ENCODE assay signal across 1 cellular context in the genomic region with DNA sequence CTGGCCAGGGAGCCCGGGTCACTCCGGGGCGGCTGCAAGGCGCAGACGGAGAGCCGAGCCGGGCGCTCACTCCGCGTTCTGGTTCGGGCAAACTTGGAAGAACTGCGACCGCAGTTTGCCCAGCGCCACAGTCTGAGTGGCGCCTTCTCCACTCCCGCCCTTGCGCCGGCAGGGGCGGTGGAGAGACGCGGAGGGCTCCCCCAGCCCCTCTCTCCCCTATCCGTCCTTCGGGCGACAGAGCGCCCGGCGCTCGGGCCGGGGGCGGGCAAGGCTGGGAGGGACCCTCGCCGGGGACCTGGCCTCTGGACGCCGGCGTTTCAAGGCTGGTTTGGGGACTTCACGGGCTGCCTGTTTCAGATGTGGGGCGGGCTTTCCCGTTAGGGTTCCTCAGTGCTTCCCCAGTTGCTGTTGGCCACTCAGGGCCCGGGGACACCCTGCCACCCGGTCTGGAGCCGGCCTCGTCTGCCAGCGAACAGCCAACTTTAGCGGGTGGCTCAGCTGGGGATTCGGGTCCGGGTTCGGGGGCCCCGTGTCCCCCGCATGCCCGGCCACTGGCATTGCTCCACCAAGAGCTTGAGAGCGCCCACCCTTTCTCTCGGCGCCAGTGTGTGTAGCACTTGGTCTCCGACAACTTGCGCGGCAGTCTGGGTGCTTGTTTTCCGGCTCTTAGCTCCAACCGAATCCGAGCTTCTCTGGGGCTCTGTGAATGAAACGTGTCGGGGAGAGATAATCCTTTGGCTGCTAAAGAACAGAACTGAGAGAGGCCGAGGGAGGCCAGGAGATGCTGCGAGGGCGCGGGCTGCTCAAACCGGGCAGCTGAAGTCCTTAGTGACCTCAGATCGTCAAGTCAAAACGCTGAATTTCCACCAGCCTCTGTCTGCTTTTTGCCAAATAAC.
TF ChIP-seq lines count a peak whose summit lies in the region.

No MANE protein-coding gene starts in this region.

TF ChIP-seq in K562, 482 proteins besides CTCF, POLR2A, EP300 and RAD21 (continued from another document and continues in another):
- TF ChIP-seq, protein P1, sequence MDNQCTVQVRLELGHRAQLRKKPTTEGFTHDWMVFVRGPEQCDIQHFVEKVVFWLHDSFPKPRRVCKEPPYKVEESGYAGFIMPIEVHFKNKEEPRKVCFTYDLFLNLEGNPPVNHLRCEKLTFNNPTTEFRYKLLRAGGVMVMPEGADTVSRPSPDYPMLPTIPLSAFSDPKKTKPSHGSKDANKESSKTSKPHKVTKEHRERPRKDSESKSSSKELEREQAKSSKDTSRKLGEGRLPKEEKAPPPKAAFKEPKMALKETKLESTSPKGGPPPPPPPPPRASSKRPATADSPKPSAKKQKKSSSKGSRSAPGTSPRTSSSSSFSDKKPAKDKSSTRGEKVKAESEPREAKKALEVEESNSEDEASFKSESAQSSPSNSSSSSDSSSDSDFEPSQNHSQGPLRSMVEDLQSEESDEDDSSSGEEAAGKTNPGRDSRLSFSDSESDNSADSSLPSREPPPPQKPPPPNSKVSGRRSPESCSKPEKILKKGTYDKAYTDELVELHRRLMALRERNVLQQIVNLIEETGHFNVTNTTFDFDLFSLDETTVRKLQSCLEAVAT (IDR thresholded peaks at IDR 0.05): no peak
- TF ChIP-seq ZNF197 (CRISPR knock-in tag; IDR thresholded peaks at IDR 0.05; ENCODE audit: low read depth) (no peak), ZNF263 (CRISPR knock-in tag; IDR thresholded peaks at IDR 0.05; ENCODE audit: borderline replicate concordance) (0 out of 2 replicates have a peak, but pooled peaks have one; percentile 0), MAZ (CRISPR knock-in tag; conservative IDR thresholded peaks at IDR 0.05 in 1 of 2, IDR thresholded peaks at IDR 0.05 in 1 of 2) (peak in 1 of 2 experiments; percentile 52; a peak in 1 of 4 replicates), ZNF354B (CRISPR knock-in tag; IDR thresholded peaks at IDR 0.05) (no peak), CBX2 (IDR thresholded peaks at IDR 0.05; ENCODE audit: insufficient read depth, low read length, poor library complexity, severe bottlenecking) (no peak), SMARCB1 (IDR thresholded peaks at IDR 0.05; ENCODE audit: insufficient read length, low read depth) (no peak), MEF2A (IDR thresholded peaks at IDR 0.05; ENCODE audit: control insufficient read depth, low read depth, low read length) (no peak), CREB1 (IDR thresholded peaks at IDR 0.05) (peak; percentile 34; the same call in 1 of the 2 replicates), CREB1 (CRISPR knock-in tag; IDR thresholded peaks at IDR 0.05) (no peak), NCOA2 (IDR thresholded peaks at IDR 0.05; ENCODE audit: partially characterized antibody in 2 of 2) (no peak), RBM34 (IDR thresholded peaks at IDR 0.05; ENCODE audit: borderline replicate concordance, insufficient read depth, low read length) (no peak), NUFIP1 (IDR thresholded peaks at IDR 0.05; ENCODE audit: partially characterized antibody) (no peak), KLF6 (CRISPR knock-in tag; IDR thresholded peaks at IDR 0.05; ENCODE audit: borderline replicate concordance) (no peak), KAT7 (CRISPR knock-in tag; IDR thresholded peaks at IDR 0.05; ENCODE audit: borderline replicate concordance) (no peak), FOSL1 (tag; conservative IDR thresholded peaks at IDR 0.05) (no peak), FOXJ2 (tag; IDR thresholded peaks at IDR 0.05) (no peak), BHLHE40 (IDR thresholded peaks at IDR 0.05; ENCODE audit: low read length) (peak; percentile 83), HDGF (IDR thresholded peaks at IDR 0.05) (no peak), CREM (IDR thresholded peaks at IDR 0.05; ENCODE audit: low read depth) (peak; percentile 29; the same call in 1 of the 2 replicates), HCFC1 (IDR thresholded peaks at IDR 0.05; ENCODE audit: low read depth, low read length) (0 out of 2 replicates have a peak, but pooled peaks have one; percentile 8), SRSF3 (IDR thresholded peaks at IDR 0.05; ENCODE audit: insufficient read depth, low read length) (no peak)
- TF ChIP-seq, protein P2, sequence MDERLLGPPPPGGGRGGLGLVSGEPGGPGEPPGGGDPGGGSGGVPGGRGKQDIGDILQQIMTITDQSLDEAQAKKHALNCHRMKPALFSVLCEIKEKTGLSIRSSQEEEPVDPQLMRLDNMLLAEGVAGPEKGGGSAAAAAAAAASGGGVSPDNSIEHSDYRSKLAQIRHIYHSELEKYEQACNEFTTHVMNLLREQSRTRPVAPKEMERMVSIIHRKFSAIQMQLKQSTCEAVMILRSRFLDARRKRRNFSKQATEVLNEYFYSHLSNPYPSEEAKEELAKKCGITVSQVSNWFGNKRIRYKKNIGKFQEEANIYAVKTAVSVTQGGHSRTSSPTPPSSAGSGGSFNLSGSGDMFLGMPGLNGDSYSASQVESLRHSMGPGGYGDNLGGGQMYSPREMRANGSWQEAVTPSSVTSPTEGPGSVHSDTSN (CRISPR knock-in tag; IDR thresholded peaks at IDR 0.05; ENCODE audit: low read depth): no peak
- TF ChIP-seq, protein P2 (tag; conservative IDR thresholded peaks at IDR 0.05; ENCODE audit: low read depth): no peak
- TF ChIP-seq, protein P3, sequence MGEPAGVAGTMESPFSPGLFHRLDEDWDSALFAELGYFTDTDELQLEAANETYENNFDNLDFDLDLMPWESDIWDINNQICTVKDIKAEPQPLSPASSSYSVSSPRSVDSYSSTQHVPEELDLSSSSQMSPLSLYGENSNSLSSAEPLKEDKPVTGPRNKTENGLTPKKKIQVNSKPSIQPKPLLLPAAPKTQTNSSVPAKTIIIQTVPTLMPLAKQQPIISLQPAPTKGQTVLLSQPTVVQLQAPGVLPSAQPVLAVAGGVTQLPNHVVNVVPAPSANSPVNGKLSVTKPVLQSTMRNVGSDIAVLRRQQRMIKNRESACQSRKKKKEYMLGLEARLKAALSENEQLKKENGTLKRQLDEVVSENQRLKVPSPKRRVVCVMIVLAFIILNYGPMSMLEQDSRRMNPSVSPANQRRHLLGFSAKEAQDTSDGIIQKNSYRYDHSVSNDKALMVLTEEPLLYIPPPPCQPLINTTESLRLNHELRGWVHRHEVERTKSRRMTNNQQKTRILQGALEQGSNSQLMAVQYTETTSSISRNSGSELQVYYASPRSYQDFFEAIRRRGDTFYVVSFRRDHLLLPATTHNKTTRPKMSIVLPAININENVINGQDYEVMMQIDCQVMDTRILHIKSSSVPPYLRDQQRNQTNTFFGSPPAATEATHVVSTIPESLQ (CRISPR knock-in tag; IDR thresholded peaks at IDR 0.05): no peak
- TF ChIP-seq, protein P4, sequence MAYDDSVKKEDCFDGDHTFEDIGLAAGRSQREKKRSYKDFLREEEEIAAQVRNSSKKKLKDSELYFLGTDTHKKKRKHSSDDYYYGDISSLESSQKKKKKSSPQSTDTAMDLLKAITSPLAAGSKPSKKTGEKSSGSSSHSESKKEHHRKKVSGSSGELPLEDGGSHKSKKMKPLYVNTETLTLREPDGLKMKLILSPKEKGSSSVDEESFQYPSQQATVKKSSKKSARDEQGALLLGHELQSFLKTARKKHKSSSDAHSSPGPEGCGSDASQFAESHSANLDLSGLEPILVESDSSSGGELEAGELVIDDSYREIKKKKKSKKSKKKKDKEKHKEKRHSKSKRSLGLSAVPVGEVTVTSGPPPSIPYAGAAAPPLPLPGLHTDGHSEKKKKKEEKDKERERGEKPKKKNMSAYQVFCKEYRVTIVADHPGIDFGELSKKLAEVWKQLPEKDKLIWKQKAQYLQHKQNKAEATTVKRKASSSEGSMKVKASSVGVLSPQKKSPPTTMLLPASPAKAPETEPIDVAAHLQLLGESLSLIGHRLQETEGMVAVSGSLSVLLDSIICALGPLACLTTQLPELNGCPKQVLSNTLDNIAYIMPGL (CRISPR knock-in tag; IDR thresholded peaks at IDR 0.05): 0 out of 2 replicates have a peak, but pooled peaks have one; percentile 54
- TF ChIP-seq, protein P5, sequence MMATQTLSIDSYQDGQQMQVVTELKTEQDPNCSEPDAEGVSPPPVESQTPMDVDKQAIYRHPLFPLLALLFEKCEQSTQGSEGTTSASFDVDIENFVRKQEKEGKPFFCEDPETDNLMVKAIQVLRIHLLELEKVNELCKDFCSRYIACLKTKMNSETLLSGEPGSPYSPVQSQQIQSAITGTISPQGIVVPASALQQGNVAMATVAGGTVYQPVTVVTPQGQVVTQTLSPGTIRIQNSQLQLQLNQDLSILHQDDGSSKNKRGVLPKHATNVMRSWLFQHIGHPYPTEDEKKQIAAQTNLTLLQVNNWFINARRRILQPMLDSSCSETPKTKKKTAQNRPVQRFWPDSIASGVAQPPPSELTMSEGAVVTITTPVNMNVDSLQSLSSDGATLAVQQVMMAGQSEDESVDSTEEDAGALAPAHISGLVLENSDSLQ (IDR thresholded peaks at IDR 0.05): no peak
- TF ChIP-seq, protein P6, sequence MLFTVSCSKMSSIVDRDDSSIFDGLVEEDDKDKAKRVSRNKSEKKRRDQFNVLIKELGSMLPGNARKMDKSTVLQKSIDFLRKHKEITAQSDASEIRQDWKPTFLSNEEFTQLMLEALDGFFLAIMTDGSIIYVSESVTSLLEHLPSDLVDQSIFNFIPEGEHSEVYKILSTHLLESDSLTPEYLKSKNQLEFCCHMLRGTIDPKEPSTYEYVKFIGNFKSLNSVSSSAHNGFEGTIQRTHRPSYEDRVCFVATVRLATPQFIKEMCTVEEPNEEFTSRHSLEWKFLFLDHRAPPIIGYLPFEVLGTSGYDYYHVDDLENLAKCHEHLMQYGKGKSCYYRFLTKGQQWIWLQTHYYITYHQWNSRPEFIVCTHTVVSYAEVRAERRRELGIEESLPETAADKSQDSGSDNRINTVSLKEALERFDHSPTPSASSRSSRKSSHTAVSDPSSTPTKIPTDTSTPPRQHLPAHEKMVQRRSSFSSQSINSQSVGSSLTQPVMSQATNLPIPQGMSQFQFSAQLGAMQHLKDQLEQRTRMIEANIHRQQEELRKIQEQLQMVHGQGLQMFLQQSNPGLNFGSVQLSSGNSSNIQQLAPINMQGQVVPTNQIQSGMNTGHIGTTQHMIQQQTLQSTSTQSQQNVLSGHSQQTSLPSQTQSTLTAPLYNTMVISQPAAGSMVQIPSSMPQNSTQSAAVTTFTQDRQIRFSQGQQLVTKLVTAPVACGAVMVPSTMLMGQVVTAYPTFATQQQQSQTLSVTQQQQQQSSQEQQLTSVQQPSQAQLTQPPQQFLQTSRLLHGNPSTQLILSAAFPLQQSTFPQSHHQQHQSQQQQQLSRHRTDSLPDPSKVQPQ (CRISPR knock-in tag; IDR thresholded peaks at IDR 0.05; ENCODE audit: borderline replicate concordance): no peak
- TF ChIP-seq, protein P7, sequence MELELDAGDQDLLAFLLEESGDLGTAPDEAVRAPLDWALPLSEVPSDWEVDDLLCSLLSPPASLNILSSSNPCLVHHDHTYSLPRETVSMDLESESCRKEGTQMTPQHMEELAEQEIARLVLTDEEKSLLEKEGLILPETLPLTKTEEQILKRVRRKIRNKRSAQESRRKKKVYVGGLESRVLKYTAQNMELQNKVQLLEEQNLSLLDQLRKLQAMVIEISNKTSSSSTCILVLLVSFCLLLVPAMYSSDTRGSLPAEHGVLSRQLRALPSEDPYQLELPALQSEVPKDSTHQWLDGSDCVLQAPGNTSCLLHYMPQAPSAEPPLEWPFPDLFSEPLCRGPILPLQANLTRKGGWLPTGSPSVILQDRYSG (tag; conservative IDR thresholded peaks at IDR 0.05; ENCODE audit: low read depth): no peak
